Comparison of ENCODE assay signal across 16 cellular contexts in the genomic region with DNA sequence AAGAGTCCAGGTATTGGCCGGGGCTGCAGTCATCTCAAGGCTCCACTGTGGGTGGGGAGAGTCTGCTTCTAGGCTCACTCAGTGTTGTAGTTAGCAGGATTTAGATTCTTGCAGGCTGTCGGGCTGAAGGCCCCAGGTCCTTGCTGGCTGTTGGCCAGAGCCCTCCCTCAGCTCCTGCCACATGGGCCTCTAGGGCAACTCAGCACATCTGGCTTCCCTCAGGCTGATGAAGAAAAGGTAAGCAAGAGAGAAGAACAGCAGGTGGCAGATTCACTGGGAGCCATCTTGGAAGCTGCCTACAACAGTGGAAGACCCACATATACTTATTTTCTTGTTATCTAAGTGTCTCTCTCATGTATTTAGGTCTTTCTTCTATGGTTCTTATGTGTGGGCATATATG. TPM values are rescaled to one million over a fixed set of nuclear protein-coding genes. Genes with fewer than 3 reads are reported as not detected.
DNase-seq lines count a peak whose midpoint lies in the region; ATAC-seq and TF ChIP-seq lines count a peak whose summit lies in the region.
"Had no signal": no experiment of that assay in that cellular context is flagged by ENCODE, and none has a peak within 500 bp of the region (broad histone marks: within the 10 kb centered on the region; RNA-seq: fewer than 3 reads in every experiment).

No MANE protein-coding gene starts in this region.

- DNase-seq in DMS 273 treated with DMSO at 0.1 percent for 48 hours (lab: John Stamatoyannopoulos, UW) (peak; percentile 84), MM.1S (peak; percentile 17), adrenal gland (peak; percentile 9 to 58 (median 24)), mesendoderm (peak; percentile 49), osteoblast (ENCODE audit: insufficient read length, low spot score, missing footprints) (no peak)
- no peak for DNase-seq in activated CD4-positive, alpha-beta T cell treated with anti-CD3 and anti-CD28 coated beads, Interleukin-2, amount 10 ng/mL, durations not matched to agents 7 days and 5 days
- DNase-seq: activated CD4-positive, alpha-beta T cell treated with anti-CD3 and anti-CD28 coated beads for 36 hours; GDM1; midbrain; nephron progenitor cell; stimulated activated CD4-positive, alpha-beta T cell treated with anti-CD3 and anti-CD28 coated beads, Interleukin-2, amount 100 ng/mL, for 24 hours; stimulated activated naive CD8-positive, alpha-beta T cell treated with anti-CD3 and anti-CD28 coated beads, Interleukin-15, Interleukin-2, amounts not matched to agents 100 U/mL and 50 U/mL, for 24 hours had no signal

- TF ChIP-seq CTCF in MM.1S (IDR thresholded peaks at IDR 0.05; ENCODE audit: low read length) (no peak), adrenal gland (IDR thresholded peaks at IDR 0.05) (no peak), osteoblast (IDR thresholded peaks at IDR 0.05; ENCODE audit: extremely low read depth, low read depth, low read length) (no peak)

- no peak for ATAC-seq in GM21423 (IDR thresholded peaks at IDR 0.05; ENCODE audit: unreplicated experiment)
- ATAC-seq: activated CD4-positive, alpha-beta T cell treated with anti-CD3 and anti-CD28 coated beads for 36 hours; stimulated activated naive CD8-positive, alpha-beta T cell treated with anti-CD3 and anti-CD28 coated beads, Interleukin-15, Interleukin-2, amounts not matched to agents 100 U/mL and 50 U/mL, for 24 hours had no signal

- no peaks in the 10 kb centered on the region for H3K9me3 Mint-ChIP-seq in activated CD4-positive, alpha-beta T cell treated with anti-CD3 and anti-CD28 coated beads, Interleukin-2, amount 10 ng/mL, durations not matched to agents 7 days and 5 days
- H3K9me3 Mint-ChIP-seq: dendritic cell treated with granulocyte-macrophage colony-stimulating factor and Interleukin-4, amounts not matched to agents 40 ng/mL and 50 ng/mL, for 4 days; IgD-negative memory B cell had no signal

- H3K9ac ChIP-seq in MM.1S (ENCODE audit: low read length) (no peak overlapping the region), mesendoderm (ENCODE audit: low read length) (no peak overlapping the region)

- no peak overlapping the region for H2BK120ac ChIP-seq in mesendoderm (ENCODE audit: low read depth, low read length)

- H3K4me3 ChIP-seq in MM.1S (ENCODE audit: low read length) (no peak overlapping the region), adrenal gland (no peak overlapping the region), mesendoderm (ENCODE audit: low read length) (no peak overlapping the region), osteoblast (ENCODE audit: insufficient read depth, low read length) (no peak overlapping the region)
- H3K4me3 ChIP-seq: tibial nerve had no signal

- H3K4ac ChIP-seq in mesendoderm (ENCODE audit: low read depth, low read length): no peak overlapping the region

- POLR2A ChIA-PET in activated CD4-positive, alpha-beta T cell treated with anti-CD3 and anti-CD28 coated beads, Interleukin-2, amount 10 ng/mL, durations not matched to agents 7 days and 5 days (lab: Charles Lee): interaction anchor here (0.6 kb wide), 1 partner anchor 30 kb away, joined by 4 read pairs; no protein-coding TSS in a partner anchor

- intact Hi-C loops in adrenal gland (cut with DNase I): no loop called here

- H3F3A ChIP-seq in MM.1S (ENCODE audit: insufficient read depth, low read length): no peaks in the 10 kb centered on the region

- no peak overlapping the region for H3K18ac ChIP-seq in mesendoderm (ENCODE audit: low read length)

- H3K79me2 ChIP-seq in MM.1S (ENCODE audit: low read length): peaks cover 42% of the 10 kb centered on the region
- peaks cover 20% of the 10 kb centered on the region for H3K79me2 ChIP-seq in mesendoderm (ENCODE audit: control insufficient read depth, insufficient read depth, low read length)
- peaks cover 33% of the 10 kb centered on the region for H3K79me2 ChIP-seq in osteoblast (ENCODE audit: insufficient read depth, low read length)

- H2BK5ac ChIP-seq in mesendoderm (ENCODE audit: low read length): no peak overlapping the region

- H3K56ac ChIP-seq in mesendoderm (ENCODE audit: low read length): no peak overlapping the region

- H2AFZ ChIP-seq in MM.1S (ENCODE audit: low read length) (no peak overlapping the region), osteoblast (ENCODE audit: low read length) (no peak overlapping the region)

- 0 out of 2 replicates have a peak, but pooled peaks cover 5% of the 10 kb centered on the region for H3K4me1 ChIP-seq in MM.1S (ENCODE audit: low read length)
- H3K4me1 ChIP-seq in adrenal gland (replicated peaks in 1 of 2): peaks cover 5 to 37% of the 10 kb centered on the region in 2 donors
- no peaks in the 10 kb centered on the region for H3K4me1 ChIP-seq in mesendoderm (ENCODE audit: control insufficient read depth, low read depth, low read length)
- H3K4me1 ChIP-seq in osteoblast (ENCODE audit: insufficient read depth, low read length): peaks cover 8% of the 10 kb centered on the region

- H3K27me3 Mint-ChIP-seq in activated CD4-positive, alpha-beta T cell treated with anti-CD3 and anti-CD28 coated beads, Interleukin-2, amount 10 ng/mL, durations not matched to agents 7 days and 5 days: no peaks in the 10 kb centered on the region
- H3K27me3 Mint-ChIP-seq: activated CD4-positive, alpha-beta T cell treated with anti-CD3 and anti-CD28 coated beads for 36 hours; IgD-negative memory B cell had no signal

- peaks cover 21% of the 10 kb centered on the region for H3K4me1 Mint-ChIP-seq in activated CD4-positive, alpha-beta T cell treated with anti-CD3 and anti-CD28 coated beads, Interleukin-2, amount 10 ng/mL, durations not matched to agents 7 days and 5 days

- H4K20me1 ChIP-seq in MM.1S (ENCODE audit: insufficient read depth, low read length) (no peaks in the 10 kb centered on the region), osteoblast (ENCODE audit: insufficient read depth, low read length) (peaks cover 3% of the 10 kb centered on the region)

- H3K9me2 ChIP-seq in MM.1S (replicated peaks; ENCODE audit: insufficient read depth, low read length): no peaks in the 10 kb centered on the region

- no peak overlapping the region for H4K8ac ChIP-seq in mesendoderm (ENCODE audit: low read depth, low read length)

- no peaks in the 10 kb centered on the region for H3K27me3 ChIP-seq in MM.1S (replicated peaks; ENCODE audit: insufficient read depth, low read length)
- H3K27me3 ChIP-seq in adrenal gland: no peaks in the 10 kb centered on the region
- no peaks in the 10 kb centered on the region for H3K27me3 ChIP-seq in mesendoderm (ENCODE audit: insufficient read depth, low read length, poor library complexity)
- no peaks in the 10 kb centered on the region for H3K27me3 ChIP-seq in osteoblast (ENCODE audit: insufficient read depth, low read length)
- H3K27me3 ChIP-seq: tibial nerve had no signal

- TF ChIP-seq POLR2A in adrenal gland (IDR thresholded peaks at IDR 0.05): no peak

- no peak overlapping the region for H3K4me3 Mint-ChIP-seq in activated CD4-positive, alpha-beta T cell treated with anti-CD3 and anti-CD28 coated beads, Interleukin-2, amount 10 ng/mL, durations not matched to agents 7 days and 5 days
- H3K4me3 Mint-ChIP-seq: activated CD4-positive, alpha-beta T cell treated with anti-CD3 and anti-CD28 coated beads for 36 hours; dendritic cell treated with granulocyte-macrophage colony-stimulating factor and Interleukin-4, amounts not matched to agents 40 ng/mL and 50 ng/mL, for 4 days; nephron progenitor cell had no signal

- H3K36me3 ChIP-seq in MM.1S (replicated peaks; ENCODE audit: insufficient read depth, low read length): no peaks in the 10 kb centered on the region
- no peaks in the 10 kb centered on the region for H3K36me3 ChIP-seq in adrenal gland (replicated peaks in 1 of 2)
- no peaks in the 10 kb centered on the region for H3K36me3 ChIP-seq in mesendoderm (ENCODE audit: control insufficient read depth, insufficient read depth, low read length)
- H3K36me3 ChIP-seq in osteoblast (ENCODE audit: insufficient read depth, low read length): no peaks in the 10 kb centered on the region

- 0 to 45% (median 43%) methylated on average over 1 to 2 of the region's 2 CpGs; no CpG with 5 or more reads in 1 of the 4 donors for WGBS in adrenal gland, 4 donors
- no CpG with 5 or more reads among the region's 2 CpGs for WGBS in mesendoderm (ENCODE audit: extremely low coverage, insufficient coverage, low lambda C conversion rate)

- peaks cover 12% of the 10 kb centered on the region for H3K79me1 ChIP-seq in mesendoderm (ENCODE audit: low read length)

- no peak overlapping the region for H2AK5ac ChIP-seq in mesendoderm (ENCODE audit: low read length)

- H3K27ac ChIP-seq in MM.1S (ENCODE audit: low read length): no peak overlapping the region
- no peak overlapping the region for H3K27ac ChIP-seq in adrenal gland
- no peak overlapping the region for H3K27ac ChIP-seq in mesendoderm (ENCODE audit: low read depth, low read length)
- H3K27ac ChIP-seq in osteoblast (ENCODE audit: low read depth, low read length): no peak overlapping the region
- H3K27ac ChIP-seq: tibial nerve had no signal

- H2BK15ac ChIP-seq in mesendoderm (replicated peaks; ENCODE audit: low read depth): no peak overlapping the region

- H4K5ac ChIP-seq in mesendoderm (ENCODE audit: low read length): no peak overlapping the region

- H3K23ac ChIP-seq in mesendoderm (ENCODE audit: low read length): no peak overlapping the region

- CTCF ChIA-PET in activated CD4-positive, alpha-beta T cell treated with anti-CD3 and anti-CD28 coated beads, Interleukin-2, amount 10 ng/mL, durations not matched to agents 7 days and 5 days (lab: Charles Lee): interaction anchor here (1.2 kb wide), 1 partner anchor 293 kb away, joined by 3 read pairs; no protein-coding TSS in a partner anchor

- H3K4me2 ChIP-seq in MM.1S (ENCODE audit: low read depth, low read length): no peak overlapping the region
- no peak overlapping the region for H3K4me2 ChIP-seq in mesendoderm (ENCODE audit: low read length)
- no peak overlapping the region for H3K4me2 ChIP-seq in osteoblast (ENCODE audit: insufficient read depth, low read length)

- no peaks in the 10 kb centered on the region for H3K9me3 ChIP-seq in MM.1S (replicated peaks; ENCODE audit: insufficient read depth, low read length)
- no peaks in the 10 kb centered on the region for H3K9me3 ChIP-seq in adrenal gland (replicated peaks in 1 of 3)
- no peaks in the 10 kb centered on the region for H3K9me3 ChIP-seq in osteoblast (ENCODE audit: low read depth, low read length)
- H3K9me3 ChIP-seq: tibial nerve had no signal

- peaks cover 5% of the 10 kb centered on the region for H3K36me3 Mint-ChIP-seq in activated CD4-positive, alpha-beta T cell treated with anti-CD3 and anti-CD28 coated beads, Interleukin-2, amount 10 ng/mL, durations not matched to agents 7 days and 5 days (ENCODE audit: low read depth)

- no peak overlapping the region for H3K27ac Mint-ChIP-seq in activated CD4-positive, alpha-beta T cell treated with anti-CD3 and anti-CD28 coated beads, Interleukin-2, amount 10 ng/mL, durations not matched to agents 7 days and 5 days
- H3K27ac Mint-ChIP-seq: activated CD4-positive, alpha-beta T cell treated with anti-CD3 and anti-CD28 coated beads for 36 hours; dendritic cell treated with granulocyte-macrophage colony-stimulating factor and Interleukin-4, amounts not matched to agents 40 ng/mL and 50 ng/mL, for 4 days; nephron progenitor cell had no signal

RNA-seq across cellular contexts. Expression of a gene that starts 4.3 kb away (rescaled TPM):
- 10 to 100 TPM; 24.1 to 54.0 (median 33.5) TPM for total RNA-seq in adrenal gland
- 10 to 100 TPM; 45.4 to 69.2 (median 59.1) TPM for polyA plus RNA-seq in adrenal gland
- 70.8 TPM for polyA plus RNA-seq in mesendoderm (2013, experiment 1 of 2)
- 71.4 TPM for polyA plus RNA-seq in mesendoderm (2013, experiment 2 of 2)
- 10 to 100 TPM; 23.6 to 23.7 TPM for total RNA-seq in activated CD4-positive, alpha-beta T cell treated with anti-CD3 and anti-CD28 coated beads, Interleukin-2, amount 10 ng/mL, durations not matched to agents 7 days and 5 days
- 17.7 and 18.9 TPM in 2 replicates for total RNA-seq in osteoblast

Comparison
In these comparisons a context has a peak if more than half of its experiments do, and no peak if none do; other contexts are left out.
1. DNase-seq: peak in DMS 273 treated with DMSO at 0.1 percent for 48 hours (single experiment), MM.1S (single experiment), adrenal gland (7 of 7) and mesendoderm (single experiment); none in activated CD4-positive, alpha-beta T cell treated with anti-CD3 and anti-CD28 coated beads, Interleukin-2, amount 10 ng/mL, durations not matched to agents 7 days and 5 days (single experiment) and osteoblast (single experiment).